1 cellular context compared by ENCODE assay signal in the genomic region with DNA sequence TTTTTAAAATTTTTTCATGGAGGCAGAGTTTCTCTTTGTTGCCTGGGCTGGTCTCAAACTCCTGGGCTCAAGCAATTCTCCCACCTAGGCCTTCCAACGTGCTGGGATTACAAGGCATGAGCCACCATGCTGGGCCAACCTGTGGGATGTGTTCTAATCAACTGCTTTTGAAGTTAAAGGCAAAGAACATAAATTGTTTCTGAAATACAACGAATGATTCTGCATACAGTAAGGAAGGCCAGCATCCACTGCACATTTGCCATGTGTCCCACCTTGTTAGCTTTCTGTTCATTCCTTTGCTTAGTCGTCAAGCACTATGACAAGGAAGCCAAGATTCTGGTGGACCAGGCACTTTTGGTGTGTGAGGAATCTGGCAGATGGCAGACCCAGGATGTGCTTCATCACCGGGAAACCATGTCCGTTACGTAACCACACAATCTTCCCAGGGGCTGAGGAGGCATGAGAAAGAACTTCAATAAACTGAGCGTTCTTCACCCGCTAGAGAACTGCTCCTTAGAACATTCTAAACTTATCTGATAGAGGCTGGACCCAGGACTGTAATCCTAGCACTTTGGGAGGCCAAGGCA.
TF ChIP-seq lines count a peak whose summit lies in the region.

No MANE protein-coding gene starts in this region.

TF ChIP-seq in A549, 52 proteins besides CTCF, POLR2A, EP300 and RAD21:
- TF ChIP-seq CEBPB (IDR thresholded peaks at IDR 0.05) (peak in 1 of 2 experiments; percentile 77; a peak in 2 of 4 replicates), PHF8 (IDR thresholded peaks at IDR 0.05; ENCODE audit: borderline replicate concordance, low read depth) (no peak), HEYL (CRISPR knock-in tag; IDR thresholded peaks at IDR 0.05) (no peak), BHLHE40 (IDR thresholded peaks at IDR 0.05; ENCODE audit: low read depth, low read length) (no peak), JUNB (IDR thresholded peaks at IDR 0.05) (no peak), ZC3H11A (IDR thresholded peaks at IDR 0.05) (no peak), FOSB (CRISPR knock-in tag; IDR thresholded peaks at IDR 0.05) (no peak), KDM5A (IDR thresholded peaks at IDR 0.05) (no peak), HOXB5 (CRISPR knock-in tag; IDR thresholded peaks at IDR 0.05) (peak; percentile 58; the same call in 1 of the 2 replicates), RARB (CRISPR knock-in tag; IDR thresholded peaks at IDR 0.05) (no peak), JUN (IDR thresholded peaks at IDR 0.05) (no peak), GATA3 (IDR thresholded peaks at IDR 0.05; ENCODE audit: borderline replicate concordance) (no peak), FOXS1 (CRISPR knock-in tag; IDR thresholded peaks at IDR 0.05) (peak; percentile 26; the same call in 1 of the 2 replicates), ZNF302 (CRISPR knock-in tag; IDR thresholded peaks at IDR 0.05) (peak; percentile 68; the same call in 1 of the 2 replicates), SMC3 (IDR thresholded peaks at IDR 0.05) (no peak), HOXB13 (CRISPR knock-in tag; IDR thresholded peaks at IDR 0.05; ENCODE audit: low read depth) (peak; percentile 73; the same call in 1 of the 2 replicates), CBX2 (IDR thresholded peaks at IDR 0.05; ENCODE audit: borderline replicate concordance, low read depth) (no peak), TFCP2L1 (CRISPR knock-in tag; IDR thresholded peaks at IDR 0.05) (no peak), EHF (CRISPR knock-in tag; IDR thresholded peaks at IDR 0.05) (0 out of 2 replicates have a peak, but pooled peaks have one; percentile 18), MAFK (IDR thresholded peaks at IDR 0.05; ENCODE audit: partially characterized antibody) (peak; percentile 13), TP53 (CRISPR knock-in tag; IDR thresholded peaks at IDR 0.05) (no peak), CHD2 (IDR thresholded peaks at IDR 0.05; ENCODE audit: low read length, partially characterized antibody) (no peak), HOXA7 (CRISPR knock-in tag; IDR thresholded peaks at IDR 0.05) (peak; percentile 29; the same call in 1 of the 2 replicates), RNF2 (IDR thresholded peaks at IDR 0.05; ENCODE audit: borderline replicate concordance, low read depth) (no peak), FOSL2 (IDR thresholded peaks at IDR 0.05) (no peak), FOSL2 (CRISPR knock-in tag; IDR thresholded peaks at IDR 0.05) (peak; percentile 39), RCOR1 (IDR thresholded peaks at IDR 0.05; ENCODE audit: low read depth, low read length) (no peak), SREBF2 (IDR thresholded peaks at IDR 0.05) (no peak), RFX5 (IDR thresholded peaks at IDR 0.05) (no peak), POLR2AphosphoS2 (conservative IDR thresholded peaks at IDR 0.05; ENCODE audit: low read length) (no peak), ZSCAN20 (CRISPR knock-in tag; IDR thresholded peaks at IDR 0.05) (no peak), NFE2L2 (conservative IDR thresholded peaks at IDR 0.05; ENCODE audit: low read length) (no peak), KDM1A (IDR thresholded peaks at IDR 0.05; ENCODE audit: low read depth) (no peak), MAZ (IDR thresholded peaks at IDR 0.05; ENCODE audit: borderline replicate concordance, low read depth, low read length) (no peak), HDAC2 (IDR thresholded peaks at IDR 0.05) (no peak), CBX8 (IDR thresholded peaks at IDR 0.05) (no peak), NR3C1 (IDR thresholded peaks at IDR 0.05) (no peak), ESRRA (IDR thresholded peaks at IDR 0.05; ENCODE audit: borderline replicate concordance, low read length) (no peak), EHMT2 (IDR thresholded peaks at IDR 0.05; ENCODE audit: low read depth) (no peak), MYC (IDR thresholded peaks at IDR 0.05; ENCODE audit: borderline replicate concordance, low read length) (no peak), NPAS2 (CRISPR knock-in tag; IDR thresholded peaks at IDR 0.05; ENCODE audit: borderline replicate concordance) (no peak), ZFP36 (IDR thresholded peaks at IDR 0.05; ENCODE audit: borderline replicate concordance, partially characterized antibody) (no peak), CHD4 (IDR thresholded peaks at IDR 0.05; ENCODE audit: borderline replicate concordance) (no peak)
- TF ChIP-seq, protein P1, sequence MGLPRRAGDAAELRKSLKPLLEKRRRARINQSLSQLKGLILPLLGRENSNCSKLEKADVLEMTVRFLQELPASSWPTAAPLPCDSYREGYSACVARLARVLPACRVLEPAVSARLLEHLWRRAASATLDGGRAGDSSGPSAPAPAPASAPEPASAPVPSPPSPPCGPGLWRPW (IDR thresholded peaks at IDR 0.05): no peak
- TF ChIP-seq, protein P2, sequence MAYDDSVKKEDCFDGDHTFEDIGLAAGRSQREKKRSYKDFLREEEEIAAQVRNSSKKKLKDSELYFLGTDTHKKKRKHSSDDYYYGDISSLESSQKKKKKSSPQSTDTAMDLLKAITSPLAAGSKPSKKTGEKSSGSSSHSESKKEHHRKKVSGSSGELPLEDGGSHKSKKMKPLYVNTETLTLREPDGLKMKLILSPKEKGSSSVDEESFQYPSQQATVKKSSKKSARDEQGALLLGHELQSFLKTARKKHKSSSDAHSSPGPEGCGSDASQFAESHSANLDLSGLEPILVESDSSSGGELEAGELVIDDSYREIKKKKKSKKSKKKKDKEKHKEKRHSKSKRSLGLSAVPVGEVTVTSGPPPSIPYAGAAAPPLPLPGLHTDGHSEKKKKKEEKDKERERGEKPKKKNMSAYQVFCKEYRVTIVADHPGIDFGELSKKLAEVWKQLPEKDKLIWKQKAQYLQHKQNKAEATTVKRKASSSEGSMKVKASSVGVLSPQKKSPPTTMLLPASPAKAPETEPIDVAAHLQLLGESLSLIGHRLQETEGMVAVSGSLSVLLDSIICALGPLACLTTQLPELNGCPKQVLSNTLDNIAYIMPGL (CRISPR knock-in tag; IDR thresholded peaks at IDR 0.05; ENCODE audit: borderline replicate concordance): no peak
- TF ChIP-seq, protein P3, sequence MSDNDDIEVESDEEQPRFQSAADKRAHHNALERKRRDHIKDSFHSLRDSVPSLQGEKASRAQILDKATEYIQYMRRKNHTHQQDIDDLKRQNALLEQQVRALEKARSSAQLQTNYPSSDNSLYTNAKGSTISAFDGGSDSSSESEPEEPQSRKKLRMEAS (IDR thresholded peaks at IDR 0.05): peak; percentile 20; the same call in 1 of the 2 replicates
- TF ChIP-seq, protein P4, sequence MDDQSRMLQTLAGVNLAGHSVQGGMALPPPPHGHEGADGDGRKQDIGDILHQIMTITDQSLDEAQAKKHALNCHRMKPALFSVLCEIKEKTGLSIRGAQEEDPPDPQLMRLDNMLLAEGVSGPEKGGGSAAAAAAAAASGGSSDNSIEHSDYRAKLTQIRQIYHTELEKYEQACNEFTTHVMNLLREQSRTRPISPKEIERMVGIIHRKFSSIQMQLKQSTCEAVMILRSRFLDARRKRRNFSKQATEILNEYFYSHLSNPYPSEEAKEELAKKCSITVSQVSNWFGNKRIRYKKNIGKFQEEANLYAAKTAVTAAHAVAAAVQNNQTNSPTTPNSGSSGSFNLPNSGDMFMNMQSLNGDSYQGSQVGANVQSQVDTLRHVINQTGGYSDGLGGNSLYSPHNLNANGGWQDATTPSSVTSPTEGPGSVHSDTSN (IDR thresholded peaks at IDR 0.05): no peak
- TF ChIP-seq, protein P5, sequence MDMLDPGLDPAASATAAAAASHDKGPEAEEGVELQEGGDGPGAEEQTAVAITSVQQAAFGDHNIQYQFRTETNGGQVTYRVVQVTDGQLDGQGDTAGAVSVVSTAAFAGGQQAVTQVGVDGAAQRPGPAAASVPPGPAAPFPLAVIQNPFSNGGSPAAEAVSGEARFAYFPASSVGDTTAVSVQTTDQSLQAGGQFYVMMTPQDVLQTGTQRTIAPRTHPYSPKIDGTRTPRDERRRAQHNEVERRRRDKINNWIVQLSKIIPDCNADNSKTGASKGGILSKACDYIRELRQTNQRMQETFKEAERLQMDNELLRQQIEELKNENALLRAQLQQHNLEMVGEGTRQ (IDR thresholded peaks at IDR 0.05): no peak
- TF ChIP-seq, protein P6, sequence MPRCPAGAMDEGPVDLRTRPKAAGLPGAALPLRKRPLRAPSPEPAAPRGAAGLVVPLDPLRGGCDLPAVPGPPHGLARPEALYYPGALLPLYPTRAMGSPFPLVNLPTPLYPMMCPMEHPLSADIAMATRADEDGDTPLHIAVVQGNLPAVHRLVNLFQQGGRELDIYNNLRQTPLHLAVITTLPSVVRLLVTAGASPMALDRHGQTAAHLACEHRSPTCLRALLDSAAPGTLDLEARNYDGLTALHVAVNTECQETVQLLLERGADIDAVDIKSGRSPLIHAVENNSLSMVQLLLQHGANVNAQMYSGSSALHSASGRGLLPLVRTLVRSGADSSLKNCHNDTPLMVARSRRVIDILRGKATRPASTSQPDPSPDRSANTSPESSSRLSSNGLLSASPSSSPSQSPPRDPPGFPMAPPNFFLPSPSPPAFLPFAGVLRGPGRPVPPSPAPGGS (IDR thresholded peaks at IDR 0.05): no peak
- TF ChIP-seq, protein P7, sequence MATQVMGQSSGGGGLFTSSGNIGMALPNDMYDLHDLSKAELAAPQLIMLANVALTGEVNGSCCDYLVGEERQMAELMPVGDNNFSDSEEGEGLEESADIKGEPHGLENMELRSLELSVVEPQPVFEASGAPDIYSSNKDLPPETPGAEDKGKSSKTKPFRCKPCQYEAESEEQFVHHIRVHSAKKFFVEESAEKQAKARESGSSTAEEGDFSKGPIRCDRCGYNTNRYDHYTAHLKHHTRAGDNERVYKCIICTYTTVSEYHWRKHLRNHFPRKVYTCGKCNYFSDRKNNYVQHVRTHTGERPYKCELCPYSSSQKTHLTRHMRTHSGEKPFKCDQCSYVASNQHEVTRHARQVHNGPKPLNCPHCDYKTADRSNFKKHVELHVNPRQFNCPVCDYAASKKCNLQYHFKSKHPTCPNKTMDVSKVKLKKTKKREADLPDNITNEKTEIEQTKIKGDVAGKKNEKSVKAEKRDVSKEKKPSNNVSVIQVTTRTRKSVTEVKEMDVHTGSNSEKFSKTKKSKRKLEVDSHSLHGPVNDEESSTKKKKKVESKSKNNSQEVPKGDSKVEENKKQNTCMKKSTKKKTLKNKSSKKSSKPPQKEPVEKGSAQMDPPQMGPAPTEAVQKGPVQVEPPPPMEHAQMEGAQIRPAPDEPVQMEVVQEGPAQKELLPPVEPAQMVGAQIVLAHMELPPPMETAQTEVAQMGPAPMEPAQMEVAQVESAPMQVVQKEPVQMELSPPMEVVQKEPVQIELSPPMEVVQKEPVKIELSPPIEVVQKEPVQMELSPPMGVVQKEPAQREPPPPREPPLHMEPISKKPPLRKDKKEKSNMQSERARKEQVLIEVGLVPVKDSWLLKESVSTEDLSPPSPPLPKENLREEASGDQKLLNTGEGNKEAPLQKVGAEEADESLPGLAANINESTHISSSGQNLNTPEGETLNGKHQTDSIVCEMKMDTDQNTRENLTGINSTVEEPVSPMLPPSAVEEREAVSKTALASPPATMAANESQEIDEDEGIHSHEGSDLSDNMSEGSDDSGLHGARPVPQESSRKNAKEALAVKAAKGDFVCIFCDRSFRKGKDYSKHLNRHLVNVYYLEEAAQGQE (IDR thresholded peaks at IDR 0.05): no peak
- TF ChIP-seq, protein P8, sequence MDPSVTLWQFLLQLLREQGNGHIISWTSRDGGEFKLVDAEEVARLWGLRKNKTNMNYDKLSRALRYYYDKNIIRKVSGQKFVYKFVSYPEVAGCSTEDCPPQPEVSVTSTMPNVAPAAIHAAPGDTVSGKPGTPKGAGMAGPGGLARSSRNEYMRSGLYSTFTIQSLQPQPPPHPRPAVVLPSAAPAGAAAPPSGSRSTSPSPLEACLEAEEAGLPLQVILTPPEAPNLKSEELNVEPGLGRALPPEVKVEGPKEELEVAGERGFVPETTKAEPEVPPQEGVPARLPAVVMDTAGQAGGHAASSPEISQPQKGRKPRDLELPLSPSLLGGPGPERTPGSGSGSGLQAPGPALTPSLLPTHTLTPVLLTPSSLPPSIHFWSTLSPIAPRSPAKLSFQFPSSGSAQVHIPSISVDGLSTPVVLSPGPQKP (IDR thresholded peaks at IDR 0.05; ENCODE audit: low read depth, low read length): no peak
- TF ChIP-seq, protein P9, sequence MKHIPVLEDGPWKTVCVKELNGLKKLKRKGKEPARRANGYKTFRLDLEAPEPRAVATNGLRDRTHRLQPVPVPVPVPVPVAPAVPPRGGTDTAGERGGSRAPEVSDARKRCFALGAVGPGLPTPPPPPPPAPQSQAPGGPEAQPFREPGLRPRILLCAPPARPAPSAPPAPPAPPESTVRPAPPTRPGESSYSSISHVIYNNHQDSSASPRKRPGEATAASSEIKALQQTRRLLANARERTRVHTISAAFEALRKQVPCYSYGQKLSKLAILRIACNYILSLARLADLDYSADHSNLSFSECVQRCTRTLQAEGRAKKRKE (CRISPR knock-in tag; IDR thresholded peaks at IDR 0.05; ENCODE audit: low read depth): 0 out of 2 replicates have a peak, but pooled peaks have one; percentile 49
- TF ChIP-seq, protein P10, sequence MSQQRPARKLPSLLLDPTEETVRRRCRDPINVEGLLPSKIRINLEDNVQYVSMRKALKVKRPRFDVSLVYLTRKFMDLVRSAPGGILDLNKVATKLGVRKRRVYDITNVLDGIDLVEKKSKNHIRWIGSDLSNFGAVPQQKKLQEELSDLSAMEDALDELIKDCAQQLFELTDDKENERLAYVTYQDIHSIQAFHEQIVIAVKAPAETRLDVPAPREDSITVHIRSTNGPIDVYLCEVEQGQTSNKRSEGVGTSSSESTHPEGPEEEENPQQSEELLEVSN (IDR thresholded peaks at IDR 0.05; ENCODE audit: borderline replicate concordance, low read depth): peak; percentile 68; the same call in 1 of the 2 replicates
